20 cellular contexts compared by ENCODE assay signal in genomic region chr9:34321451-34321850, GRCh38. TPM values are rescaled to one million over a fixed set of nuclear protein-coding genes. Genes with fewer than 3 reads are reported as not detected.
DNase-seq lines count a peak whose midpoint lies in the region; ATAC-seq, FAIRE-seq and TF ChIP-seq lines count a peak whose summit lies in the region.
"Had no signal": no experiment of that assay in that cellular context is flagged by ENCODE, and none has a peak within 500 bp of the region (broad histone marks: within the 10 kb centered on the region; RNA-seq: fewer than 3 reads in every experiment).

No MANE protein-coding gene starts in this region.

- no peak for TF ChIP-seq POLR2A in GM12878 (IDR thresholded peaks at IDR 0.05; ENCODE audit: low read depth, low read length)

- H3K4me3 ChIP-seq in DOHH2 (ENCODE audit: low read length) (no peak overlapping the region), GM12878 (no peak overlapping the region), aorta (ENCODE audit: low read length in 2 of 2) (no peak overlapping the region)
- H3K4me3 ChIP-seq: GM23248 had no signal

- no peak for FAIRE-seq in GM12878 (lab: Jason Lieb, UNC)
- FAIRE-seq: A204.1, D721Med, H54 had no signal

- H3K27me3 ChIP-seq in DOHH2 (ENCODE audit: control insufficient read depth, low read length) = no peaks in the 10 kb centered on the region
- H3K27me3 ChIP-seq in GM12878 (replicated peaks in 1 of 2; ENCODE audit: control insufficient read depth in 2 of 2, insufficient read depth in 2 of 2, low read length in 1 of 2) = no peaks in the 10 kb centered on the region
- no peaks in the 10 kb centered on the region for H3K27me3 ChIP-seq in aorta (ENCODE audit: control insufficient read depth in 1 of 2, insufficient read depth in 2 of 2, low read length in 1 of 2)
- H3K27me3 ChIP-seq: BE2C had no signal

- SMC1A ChIA-PET in GM12878 (lab: Charles Lee; ENCODE audit: uncharacterized antibody, unreplicated experiment) = no interaction called here

- no peak for TF ChIP-seq EP300 in GM12878 (IDR thresholded peaks at IDR 0.05; ENCODE audit: borderline replicate concordance in 1 of 2, control insufficient read depth in 1 of 2, low read depth in 2 of 2, low read length in 2 of 2)

- in situ Hi-C loops in KBM-7 (cut with MboI; ENCODE audit: low pct_unique_long_range_greater_than_20kb, low sequenced_read_pairs) (no loop called here), GM12878 (cut with MboI) (no loop called here)

- peaks cover 12% of the 10 kb centered on the region; the same call in 1 of the 2 replicates for H3K36me3 ChIP-seq in DOHH2 (ENCODE audit: control insufficient read depth, low read length)
- peaks cover 0 to 2% of the 10 kb centered on the region in 2 experiments; a peak in 2 of 4 replicates for H3K36me3 ChIP-seq in GM12878 (ENCODE audit: control insufficient read depth in 2 of 2, insufficient read depth in 2 of 2, low read length in 1 of 2)
- H3K36me3 ChIP-seq in aorta (ENCODE audit: control insufficient read depth in 1 of 2, insufficient read depth in 2 of 2, low read length in 1 of 2) = no peaks in the 10 kb centered on the region
- H3K36me3 ChIP-seq: BE2C had no signal

- CTCF ChIA-PET in GM12878 (lab: Yijun Ruan, JAX) = interaction anchor here (1.5 kb wide), 1 partner anchor 9 kb away, joined by 4 read pairs; no protein-coding TSS in a partner anchor

- no peak for TF ChIP-seq RAD21 in GM12878 (IDR thresholded peaks at IDR 0.05; ENCODE audit: insufficient read depth, low read depth, low read length)

- peak; percentile 36; the same call in 2 of the 3 replicates for ATAC-seq in GM12878
- ATAC-seq in aorta (ENCODE audit: low FRiP score) = no peak
- no peak for ATAC-seq in GM19324 (IDR thresholded peaks at IDR 0.05; ENCODE audit: low FRiP score, unreplicated experiment)

- H3K9me3 ChIP-seq in DOHH2 (ENCODE audit: control insufficient read depth, insufficient read depth, low read length) (no peaks in the 10 kb centered on the region), GM12878 (replicated peaks; ENCODE audit: control insufficient read depth, insufficient read depth, low read length) (no peaks in the 10 kb centered on the region), aorta (ENCODE audit: control insufficient read depth, low read length) (no peaks in the 10 kb centered on the region)
- H3K9me3 ChIP-seq: BE2C, Caco-2 had no signal

- H4K20me1 ChIP-seq in DOHH2 (ENCODE audit: control insufficient read depth, insufficient read depth, low read depth, low read length) (no peaks in the 10 kb centered on the region), GM12878 (ENCODE audit: control insufficient read depth, insufficient read depth) (no peaks in the 10 kb centered on the region)

- H3K4me1 ChIP-seq in DOHH2 (ENCODE audit: control insufficient read depth, low read length) = peaks cover 31% of the 10 kb centered on the region
- no peaks in the 10 kb centered on the region; the same call in 1 of the 2 replicates for H3K4me1 ChIP-seq in GM12878 (ENCODE audit: control insufficient read depth, insufficient read depth, low read length)
- no peaks in the 10 kb centered on the region for H3K4me1 ChIP-seq in aorta (ENCODE audit: control insufficient read depth in 1 of 2, insufficient read depth in 2 of 2, low read length in 2 of 2)
- H3K4me1 ChIP-seq: BE2C, Caco-2 had no signal

- peak; percentile 74 for DNase-seq in KBM-7
- DNase-seq in NAMALWA (ENCODE audit: low spot score) = peak; percentile 48
- DNase-seq in GM12878 (ENCODE audit: low read depth, low spot score) = no peak
- no peak for DNase-seq in aorta
- DNase-seq in GOT3 (lab: John Stamatoyannopoulos, UW) = no peak
- DNase-seq in SKM-1 treated with dmso at 0.1 percent for 144 hours (lab: John Stamatoyannopoulos, UW; ENCODE audit: unreplicated experiment) = no peak
- DNase-seq: ACHN; BE2C; C1 segment of cervical spinal cord; Caco-2; CD4-positive, CD25-positive, alpha-beta regulatory T cell; CD8-positive, alpha-beta memory T cell; GDM1; GM23248; HCEC 1CT had no signal

- no peak for TF ChIP-seq CTCF in DOHH2 (IDR thresholded peaks at IDR 0.05; ENCODE audit: low read depth, low read length, poor library complexity, severe bottlenecking)
- TF ChIP-seq CTCF in GM12878 (IDR thresholded peaks at IDR 0.05 in 2 of 3, conservative IDR thresholded peaks at IDR 0.05 in 1 of 3; ENCODE audit: control insufficient read depth in 2 of 3, extremely low read depth in 1 of 3, insufficient read depth in 1 of 3, low read depth in 3 of 3, low read length in 3 of 3) = no peak

- H3F3A ChIP-seq in DOHH2 (ENCODE audit: control insufficient read depth, insufficient read depth) = no peaks in the 10 kb centered on the region

- POLR2A ChIA-PET in GM12878 (lab: Charles Lee) = interaction anchor here (0.6 to 0.7 kb wide), 3 partner anchors 10 to 125 kb away, joined by 3 to 6 read pairs (median 3); no protein-coding TSS in a partner anchor

- H3K27ac ChIP-seq in DOHH2 (ENCODE audit: low read depth, low read length) (no peak overlapping the region), GM12878 (ENCODE audit: control insufficient read depth, insufficient read depth) (no peak overlapping the region), aorta (ENCODE audit: low read depth in 1 of 2, low read length in 2 of 2) (no peak overlapping the region)
- H3K27ac ChIP-seq: GM23248 had no signal

- RAD21 ChIA-PET in GM12878 (lab: Charles Lee; ENCODE audit: unreplicated experiment) = interaction anchor here (0.6 kb wide), 1 partner anchor 359 kb away, joined by 3 read pairs; no protein-coding TSS in a partner anchor

- no peak overlapping the region; the same call in 1 of the 2 replicates for H2AFZ ChIP-seq in GM12878 (ENCODE audit: control insufficient read depth, low read depth, low read length)
- H2AFZ ChIP-seq: GM23248 had no signal

- no peaks in the 10 kb centered on the region for H3K9me2 ChIP-seq in DOHH2 (replicated peaks; ENCODE audit: control insufficient read depth, low read length)

- H3K4me2 ChIP-seq in DOHH2 (ENCODE audit: low read length) (peak overlapping the region; percentile 25; the same call in 1 of the 2 replicates), GM12878 (ENCODE audit: control insufficient read depth, insufficient read depth) (no peak overlapping the region)

- WGBS in GM12878 (ENCODE audit: insufficient coverage, insufficient replicate concordance, low lambda C conversion rate, missing lambda C conversion rate) = 100% methylated on average over 4 of the region's 7 CpGs
- 96 to 97% methylated on average over 7 of the region's 7 CpGs for WGBS in aorta, 2 donors

- no peak overlapping the region for H3K9ac ChIP-seq in GM12878 (ENCODE audit: control insufficient read depth, insufficient read depth, low read length)
- H3K9ac ChIP-seq: GM23248 had no signal

- H3K79me2 ChIP-seq in DOHH2 (ENCODE audit: control insufficient read depth, low read length) (peaks cover 83% of the 10 kb centered on the region), GM12878 (ENCODE audit: control insufficient read depth, insufficient read depth, low read length) (no peaks in the 10 kb centered on the region; the same call in 1 of the 2 replicates)

- no TSS peak for BruUV-seq in GM12878 (replicated peaks; lab: Mats Ljungman, UMichigan)

- intact Hi-C loops in GM12878 (cut with micrococcal nuclease; ENCODE audit: unreplicated experiment) = no loop called here
- intact Hi-C loops in aorta (cut with DNase I) = loop anchor here in 1 of 2 donors (10.0 kb wide), 1 partner anchor 197 kb away; the partner anchor contains the start of gene DCAF12

RNA-seq across cellular contexts. Expression of gene KIF24, which starts 7.6 kb away (rescaled TPM):
- total RNA-seq in GM12878 (2013; cell fraction: nucleolus; rRNA removed) = 8.8 and 9.8 TPM in 2 replicates
- total RNA-seq in GM12878 (2014; rRNA removed) = 6.0 and 6.7 TPM in 2 replicates
- 5.7 TPM in 2 replicates for total RNA-seq in GM12878 (2014; rRNA removed; fragmentation: Illumina TruSeq; extraction: Trizol)
- 5.2 and 5.3 TPM in 2 replicates for total RNA-seq in GM12878 (2021)
- polyA plus RNA-seq in GM12878 (2011; ENCODE audit: low read depth) = 1.1 TPM
- polyA plus RNA-seq in GM12878 (2011; rRNA removed) = 4.4 and 5.0 TPM in 2 replicates
- 4.1 and 4.7 TPM in 2 replicates for polyA plus RNA-seq in GM12878 (2011; cell fraction: cytosol; rRNA removed)
- 7.0 and 7.2 TPM in 2 replicates for polyA plus RNA-seq in GM12878 (2011; cell fraction: nucleus; rRNA removed)
- polyA plus RNA-seq in GM12878 (2012) = 1.3 and 1.7 TPM in 2 replicates
- polyA plus RNA-seq in GM12878 (2014; fragmentation: Illumina TruSeq; extraction: Trizol) = 4.7 and 5.5 TPM in 2 replicates
- under 1 TPM; 0.58 to 0.66 TPM for polyA plus RNA-seq in GM12878 (2014; fragmentation: Nextera tagmentation; extraction: Ambion mirVana)
- polyA plus RNA-seq in GM12878 (2014; rRNA removed) = 4.2 and 4.5 TPM in 2 replicates
- polyA plus RNA-seq in GM12878 (2016; fragmentation: Nextera tagmentation; extraction: Ambion mirVana) = 1 to 10 TPM; 5.8 to 6.0 TPM
- 10.2 and 10.5 TPM in 2 replicates for polyA minus RNA-seq in GM12878 (2011; rRNA and poly(A)+ RNA removed)
- polyA minus RNA-seq in GM12878 (2011; cell fraction: cytosol; rRNA and poly(A)+ RNA removed) = 2.9 and 4.2 TPM in 2 replicates
- polyA minus RNA-seq in GM12878 (2011; cell fraction: nucleus; rRNA and poly(A)+ RNA removed) = 4.2 and 7.8 TPM in 2 replicates
- total RNA-seq in aorta = under 1 TPM; 0.32 to 0.78 TPM
- polyA plus RNA-seq in aorta = under 1 TPM in 1 of 2 donors, not detected in 1; 0.10 TPM
- polyA plus RNA-seq: CD8-positive, alpha-beta memory T cell had no signal

RNA-seq across cellular contexts. Expression of gene NUDT2, which starts 7.9 kb away (rescaled TPM):
- total RNA-seq in GM12878 (2013; cell fraction: nucleolus; rRNA removed) = 4.5 and 7.5 TPM in 2 replicates
- total RNA-seq in GM12878 (2014; rRNA removed) (24.8 and 24.9 TPM in 2 replicates), GM12878 (2014; rRNA removed; fragmentation: Illumina TruSeq; extraction: Trizol) (28.7 and 31.2 TPM in 2 replicates), GM12878 (2021) (23.8 and 24.5 TPM in 2 replicates), aorta (10 to 100 TPM; 13.6 to 17.1 TPM)
- 23.4 TPM for polyA plus RNA-seq in GM12878 (2011; ENCODE audit: low read depth)
- polyA plus RNA-seq in GM12878 (2011; rRNA removed) (46.6 and 46.8 TPM in 2 replicates), GM12878 (2014; fragmentation: Illumina TruSeq; extraction: Trizol) (29.2 and 30.1 TPM in 2 replicates), GM12878 (2014; fragmentation: Nextera tagmentation; extraction: Ambion mirVana) (10 to 100 TPM; 54.4 to 55.1 TPM), GM12878 (2014; rRNA removed) (27.7 and 27.8 TPM in 2 replicates), GM12878 (2016; fragmentation: Nextera tagmentation; extraction: Ambion mirVana) (10 to 100 TPM; 37.2 to 40.5 TPM), aorta (10 to 100 TPM; 27.4 to 38.3 TPM)
- 41.7 and 43.4 TPM in 2 replicates for polyA plus RNA-seq in GM12878 (2011; cell fraction: cytosol; rRNA removed)
- 16.7 and 20.8 TPM in 2 replicates for polyA plus RNA-seq in GM12878 (2011; cell fraction: nucleus; rRNA removed)
- 25.8 and 30.5 TPM in 2 replicates for polyA plus RNA-seq in GM12878 (2012)
- 20.0 and 23.2 TPM in 2 replicates for polyA minus RNA-seq in GM12878 (2011; rRNA and poly(A)+ RNA removed)
- 4.0 and 4.9 TPM in 2 replicates for polyA minus RNA-seq in GM12878 (2011; cell fraction: cytosol; rRNA and poly(A)+ RNA removed)
- 2.3 and 4.7 TPM in 2 replicates for polyA minus RNA-seq in GM12878 (2011; cell fraction: nucleus; rRNA and poly(A)+ RNA removed)

RNA-seq across cellular contexts. Expression of gene MYORG, which starts 55.2 kb away (rescaled TPM):
- total RNA-seq in GM12878 (2013; cell fraction: nucleolus; rRNA removed) = 0.08 and 0.10 TPM in 2 replicates
- total RNA-seq in GM12878 (2014; rRNA removed) = 0.11 and 0.16 TPM in 2 replicates
- total RNA-seq in GM12878 (2014; rRNA removed; fragmentation: Illumina TruSeq; extraction: Trizol) = 0.05 and 0.09 TPM in 2 replicates
- total RNA-seq in GM12878 (2021) = 0.21 and 0.36 TPM in 2 replicates
- 0.07 TPM for polyA plus RNA-seq in GM12878 (2011; ENCODE audit: low read depth)
- polyA plus RNA-seq in GM12878 (2011; rRNA removed) = not detected in 2 replicates
- 0.03 TPM in 2 replicates for polyA plus RNA-seq in GM12878 (2011; cell fraction: cytosol; rRNA removed)
- not detected in 2 replicates for polyA plus RNA-seq in GM12878 (2011; cell fraction: nucleus; rRNA removed)
- polyA plus RNA-seq in GM12878 (2012) = 0.18 and 0.20 TPM in 2 replicates
- polyA plus RNA-seq in GM12878 (2014; fragmentation: Illumina TruSeq; extraction: Trizol) = 0.10 and 0.16 TPM in 2 replicates
- polyA plus RNA-seq in GM12878 (2014; fragmentation: Nextera tagmentation; extraction: Ambion mirVana) = under 1 TPM; 0.06 to 0.07 TPM
- 0.05 and 0.15 TPM in 2 replicates for polyA plus RNA-seq in GM12878 (2014; rRNA removed)
- polyA plus RNA-seq in GM12878 (2016; fragmentation: Nextera tagmentation; extraction: Ambion mirVana) = under 1 TPM; 0.13 to 0.24 TPM
- polyA minus RNA-seq in GM12878 (2011; rRNA and poly(A)+ RNA removed) = not detected in 2 replicates
- not detected in 2 replicates for polyA minus RNA-seq in GM12878 (2011; cell fraction: cytosol; rRNA and poly(A)+ RNA removed)
- under 0.01 TPM in 1 of 2 replicates, not detected in the other for polyA minus RNA-seq in GM12878 (2011; cell fraction: nucleus; rRNA and poly(A)+ RNA removed)
- 1 to 10 TPM; 6.1 to 9.6 TPM for total RNA-seq in aorta
- polyA plus RNA-seq in aorta = 1 to 10 TPM; 1.6 to 2.1 TPM

Comparison
In these comparisons a context has a peak if more than half of its experiments do, and no peak if none do; other contexts are left out.
1. DNase-seq: peak in KBM-7 (single experiment) and NAMALWA (single experiment); none in GM12878 (single experiment), aorta (0 of 2), GOT3 (single experiment) and SKM-1 treated with dmso at 0.1 percent for 144 hours (single experiment).
2. RNA of gene MYORG, which starts 55.2 kb away (total RNA-seq): 6.1 to 9.6 TPM in aorta; 0.05 to 0.36 TPM in GM12878; every median in the first group is over 4 times any median in the second.